6 cellular contexts compared by ENCODE assay signal in genomic region chr11:61065236-61065635, GRCh38. TPM values are rescaled to one million over a fixed set of nuclear protein-coding genes. Genes with fewer than 3 reads are reported as not detected.
"Had no signal": no experiment of that assay in that cellular context is flagged by ENCODE, and none has a peak within 500 bp of the region (broad histone marks: within the 10 kb centered on the region; RNA-seq: fewer than 3 reads in every experiment).

No MANE protein-coding gene starts in this region.

RNA-seq across cellular contexts. Expression of gene CD5, which starts 37.1 kb away (rescaled TPM):
- total RNA-seq: cerebellum, fibroblast of lung, pulmonary artery endothelial cell, Right ventricle myocardium inferior, SJSA1, skeletal muscle tissue had no signal
- polyA plus RNA-seq: fibroblast of lung had no signal
